1 cellular context compared by ENCODE assay signal in genomic region chr12:24681570-24681969, GRCh38.
TF ChIP-seq lines count a peak whose summit lies in the region.

No MANE protein-coding gene starts in this region.

TF ChIP-seq in WTC11, 78 proteins besides CTCF, POLR2A, EP300 and RAD21 (continued from another document):
- TF ChIP-seq, protein P1, sequence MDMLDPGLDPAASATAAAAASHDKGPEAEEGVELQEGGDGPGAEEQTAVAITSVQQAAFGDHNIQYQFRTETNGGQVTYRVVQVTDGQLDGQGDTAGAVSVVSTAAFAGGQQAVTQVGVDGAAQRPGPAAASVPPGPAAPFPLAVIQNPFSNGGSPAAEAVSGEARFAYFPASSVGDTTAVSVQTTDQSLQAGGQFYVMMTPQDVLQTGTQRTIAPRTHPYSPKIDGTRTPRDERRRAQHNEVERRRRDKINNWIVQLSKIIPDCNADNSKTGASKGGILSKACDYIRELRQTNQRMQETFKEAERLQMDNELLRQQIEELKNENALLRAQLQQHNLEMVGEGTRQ (CRISPR knock-in tag; IDR thresholded peaks at IDR 0.05): no peak
- TF ChIP-seq E2F4 (CRISPR knock-in tag; IDR thresholded peaks at IDR 0.05; ENCODE audit: borderline replicate concordance, low read depth) (no peak), TEAD1 (CRISPR knock-in tag; IDR thresholded peaks at IDR 0.05) (no peak), ZNF219 (CRISPR knock-in tag; IDR thresholded peaks at IDR 0.05; ENCODE audit: borderline replicate concordance) (no peak), MYBL2 (CRISPR knock-in tag; IDR thresholded peaks at IDR 0.05) (no peak), RELA (CRISPR knock-in tag; IDR thresholded peaks at IDR 0.05; ENCODE audit: borderline replicate concordance) (no peak), JAZF1 (CRISPR knock-in tag; IDR thresholded peaks at IDR 0.05) (no peak), ATF1 (CRISPR knock-in tag; IDR thresholded peaks at IDR 0.05) (no peak), ZNF263 (CRISPR knock-in tag; IDR thresholded peaks at IDR 0.05; ENCODE audit: low read depth) (no peak)
